ENCODE assay signal across 18 cellular contexts in genomic region chr1:106755682-106756406, GRCh38.
A peak's percentile ranks its signal among the peaks of the same experiment; 100 is the strongest.
DNase-seq lines count a peak whose midpoint lies in the region; TF ChIP-seq lines count a peak whose summit lies in the region.
"Had no signal": no experiment of that assay in that cellular context is flagged by ENCODE, and none has a peak within 500 bp of the region (broad histone marks: within the 10 kb centered on the region; RNA-seq: fewer than 3 reads in every experiment).

No MANE protein-coding gene starts in this region.

- no peak overlapping the region for H3K9ac ChIP-seq in neuronal stem cell (ENCODE audit: low read depth, low read length, poor library complexity)
- no peak overlapping the region for H3K9ac ChIP-seq in endodermal cell (ENCODE audit: extremely low read depth, low read length, poor library complexity, severe bottlenecking)

- POLR2A ChIA-PET in OCI-LY7 (lab: Charles Lee): no interaction called here

- H3K14ac ChIP-seq in neuronal stem cell (ENCODE audit: low read length): no peak overlapping the region

- H3K4me1 ChIP-seq in neuronal stem cell (ENCODE audit: control insufficient read depth in 2 of 2, insufficient read depth in 1 of 2, low read depth in 1 of 2, low read length in 2 of 2) (peaks cover 1 to 6% of the 10 kb centered on the region in 2 donors), OCI-LY7 (ENCODE audit: insufficient read depth, low read length, poor library complexity, severe bottlenecking) (no peaks in the 10 kb centered on the region), endodermal cell (ENCODE audit: control insufficient read depth, insufficient read depth, low read length) (no peaks in the 10 kb centered on the region)
- H3K4me1 ChIP-seq: HAP-1, left ventricle myocardium inferior, uterus had no signal

- H3K4ac ChIP-seq in neuronal stem cell (ENCODE audit: low read length): no peak overlapping the region

- no TSS peak for BruUV-seq in OCI-LY7 (replicated peaks; lab: Mats Ljungman, UMichigan)

- no peak overlapping the region for H2BK15ac ChIP-seq in neuronal stem cell (ENCODE audit: low read length)

- no peak overlapping the region for H2BK120ac ChIP-seq in neuronal stem cell (ENCODE audit: low read depth, low read length)

- WGBS in neuronal stem cell (ENCODE audit: extremely low coverage in 2 of 2, insufficient read length in 2 of 2, insufficient replicate concordance in 1 of 2), 2 donors: no CpG with 5 or more reads among the region's 1 CpG
- 94% methylated on average over 1 of the region's 1 CpG; no CpG with 5 or more reads in 1 of the 2 experiments for WGBS in endodermal cell (ENCODE audit: insufficient coverage in 1 of 2, insufficient read length in 1 of 2), 2 experiments

- H3K27me3 Mint-ChIP-seq in endodermal cell (ENCODE audit: insufficient read depth): no peaks in the 10 kb centered on the region
- H3K27me3 Mint-ChIP-seq: CD4-positive, alpha-beta T cell; naive thymus-derived CD8-positive, alpha-beta T cell had no signal

- no peak overlapping the region for H3K23ac ChIP-seq in neuronal stem cell (ENCODE audit: low read depth, low read length, poor library complexity)

- H4K91ac ChIP-seq in neuronal stem cell (ENCODE audit: low read depth, low read length, poor library complexity): no peak overlapping the region

- intact Hi-C loops in OCI-LY7 (cut with micrococcal nuclease; ENCODE audit: unreplicated experiment): no loop called here

- H3K27me3 ChIP-seq in neuronal stem cell (ENCODE audit: control insufficient read depth in 3 of 3, insufficient read depth in 3 of 3, low read depth in 1 of 3, low read length in 3 of 3) (no peaks in the 10 kb centered on the region), endodermal cell (ENCODE audit: control insufficient read depth, insufficient read depth, low read length, poor library complexity, severe bottlenecking) (no peaks in the 10 kb centered on the region)
- H3K27me3 ChIP-seq: hepatocyte, uterus had no signal

- no peak for TF ChIP-seq CTCF in cardiac fibroblast (IDR thresholded peaks at IDR 0.05; ENCODE audit: low read depth, low read length)
- TF ChIP-seq CTCF in OCI-LY7 (conservative IDR thresholded peaks at IDR 0.05; ENCODE audit: low read length): no peak
- no peak for TF ChIP-seq CTCF in endodermal cell (conservative IDR thresholded peaks at IDR 0.05)

- H2BK12ac ChIP-seq in neuronal stem cell (ENCODE audit: low read length): no peak overlapping the region

- peak overlapping the region; percentile 16 for H2AFZ ChIP-seq in neuronal stem cell (ENCODE audit: low read length)
- H2AFZ ChIP-seq in OCI-LY7 (ENCODE audit: low read length): no peak overlapping the region
- H2AFZ ChIP-seq: hepatocyte had no signal

- no peaks in the 10 kb centered on the region for H3K9me3 Mint-ChIP-seq in endodermal cell

- H3K36me3 Mint-ChIP-seq in endodermal cell (ENCODE audit: low read depth): no peaks in the 10 kb centered on the region
- H3K36me3 Mint-ChIP-seq: naive thymus-derived CD8-positive, alpha-beta T cell had no signal

- H3K4me2 ChIP-seq in neuronal stem cell (ENCODE audit: insufficient read depth, low read length, poor library complexity, severe bottlenecking) (no peak overlapping the region), OCI-LY7 (ENCODE audit: low read length) (no peak overlapping the region)
- H3K4me2 ChIP-seq: hepatocyte had no signal

- no peaks in the 10 kb centered on the region for H4K20me1 ChIP-seq in OCI-LY7 (ENCODE audit: insufficient read depth, low read length)

- H3K36me3 ChIP-seq in neuronal stem cell (replicated peaks in 1 of 2; ENCODE audit: control insufficient read depth in 2 of 2, insufficient read depth in 2 of 2, low read length in 2 of 2) (no peaks in the 10 kb centered on the region), OCI-LY7 (ENCODE audit: insufficient read depth, low read length) (no peaks in the 10 kb centered on the region), endodermal cell (ENCODE audit: control insufficient read depth, insufficient read depth, low read length) (no peaks in the 10 kb centered on the region)
- H3K36me3 ChIP-seq: HAP-1, left ventricle myocardium inferior, uterus had no signal

- H3K18ac ChIP-seq in neuronal stem cell (ENCODE audit: low read length): no peak overlapping the region

- H3K27ac ChIP-seq in neuronal stem cell (replicated peaks; ENCODE audit: low read length) (no peak overlapping the region), OCI-LY7 (ENCODE audit: low read depth, low read length, poor library complexity, severe bottlenecking) (no peak overlapping the region), endodermal cell (ENCODE audit: low read depth, low read length) (no peak overlapping the region)
- H3K27ac ChIP-seq: hepatocyte, left ventricle myocardium inferior, uterus had no signal

- H4K8ac ChIP-seq in neuronal stem cell (ENCODE audit: low read depth, low read length): no peak overlapping the region

- H2AK5ac ChIP-seq in neuronal stem cell (ENCODE audit: low read depth, low read length): no peak overlapping the region

- H3K27ac Mint-ChIP-seq in endodermal cell: no peak overlapping the region
- H3K27ac Mint-ChIP-seq: CD4-positive, alpha-beta T cell; naive thymus-derived CD8-positive, alpha-beta T cell had no signal

- no peak overlapping the region for H3K4me3 Mint-ChIP-seq in endodermal cell
- H3K4me3 Mint-ChIP-seq: CD4-positive, alpha-beta T cell; naive thymus-derived CD8-positive, alpha-beta T cell had no signal

- CTCF ChIA-PET in OCI-LY7 (lab: Charles Lee; ENCODE audit: unreplicated experiment): no interaction called here

- no peaks in the 10 kb centered on the region for H3K9me2 ChIP-seq in OCI-LY7 (ENCODE audit: insufficient read depth, low read length)

- H3K4me1 Mint-ChIP-seq in endodermal cell: no peaks in the 10 kb centered on the region
- H3K4me1 Mint-ChIP-seq: naive thymus-derived CD8-positive, alpha-beta T cell had no signal

- no peaks in the 10 kb centered on the region for H3K79me1 ChIP-seq in neuronal stem cell (ENCODE audit: low read depth, low read length)

- no peaks in the 10 kb centered on the region for H3K79me2 ChIP-seq in OCI-LY7 (ENCODE audit: insufficient read depth, low read depth, low read length)
- H3K79me2 ChIP-seq: hepatocyte had no signal

- H3K9me3 ChIP-seq in neuronal stem cell (replicated peaks in 1 of 2; ENCODE audit: control insufficient read depth in 2 of 2, insufficient read depth in 1 of 2, low read depth in 1 of 2, low read length in 2 of 2): no peaks in the 10 kb centered on the region
- H3K9me3 ChIP-seq in OCI-LY7 (ENCODE audit: low read length): no peaks in the 10 kb centered on the region
- H3K9me3 ChIP-seq in endodermal cell (ENCODE audit: control insufficient read depth, low read length): no peaks in the 10 kb centered on the region
- H3K9me3 ChIP-seq: HAP-1, left ventricle myocardium inferior, uterus had no signal

- peak; percentile 19 for DNase-seq in EH (ENCODE audit: low read depth)
- DNase-seq in LoVo (ENCODE audit: low spot score): peak; percentile 6
- peak; percentile 43 to 45 for DNase-seq in cardiac fibroblast (ENCODE audit: low read depth in 2 of 2)
- DNase-seq in neuronal stem cell (ENCODE audit: low spot score): no peak
- no peak for DNase-seq in OCI-LY7 (ENCODE audit: low spot score)
- DNase-seq in COR-L47 (lab: John Stamatoyannopoulos, UW): no peak
- DNase-seq in NCI-H2196 (lab: John Stamatoyannopoulos, UW; ENCODE audit: unreplicated experiment): no peak
- DNase-seq in endodermal cell: no peak
- DNase-seq: activated naive CD4-positive, alpha-beta T cell treated with Interleukin-2 at 50 U/mL for 16 hours; caudate nucleus; CD4-positive, alpha-beta T cell; left ventricle myocardium inferior; naive thymus-derived CD8-positive, alpha-beta T cell; right cardiac atrium; stimulated activated naive CD4-positive, alpha-beta T cell; uterus had no signal

- no peak overlapping the region for H3K4me3 ChIP-seq in cardiac fibroblast (replicated peaks in 1 of 2; ENCODE audit: low read depth in 2 of 2, low read length in 2 of 2)
- H3K4me3 ChIP-seq in neuronal stem cell (ENCODE audit: low read length in 2 of 2): no peak overlapping the region
- H3K4me3 ChIP-seq in OCI-LY7 (ENCODE audit: low read depth, low read length, poor library complexity, severe bottlenecking): no peak overlapping the region
- H3K4me3 ChIP-seq in endodermal cell (ENCODE audit: low read length): no peak overlapping the region
- H3K4me3 ChIP-seq: HAP-1, hepatocyte, left ventricle myocardium inferior, uterus had no signal

- H2BK5ac ChIP-seq in neuronal stem cell (ENCODE audit: low read length): no peak overlapping the region

Comparison
In these comparisons a context has a peak if more than half of its experiments do, and no peak if none do; other contexts are left out.
1. DNase-seq: peak in EH (single experiment), LoVo (single experiment) and cardiac fibroblast (2 of 2); none in neuronal stem cell (single experiment), OCI-LY7 (single experiment), COR-L47 (single experiment), NCI-H2196 (single experiment) and endodermal cell (single experiment).